In genomic region chr15:70584441-70584837, GRCh38 we compare ENCODE assay signal across 17 cellular contexts.
DNase-seq lines count a peak whose midpoint lies in the region; ATAC-seq and TF ChIP-seq lines count a peak whose summit lies in the region.
"Had no signal": no experiment of that assay in that cellular context is flagged by ENCODE, and none has a peak within 500 bp of the region (broad histone marks: within the 10 kb centered on the region; RNA-seq: fewer than 3 reads in every experiment).

No MANE protein-coding gene starts in this region.

- no peaks in the 10 kb centered on the region for H3F3A ChIP-seq in MM.1S (ENCODE audit: insufficient read depth, low read length)

- DNase-seq in CD8-positive, alpha-beta T cell = no peak
- DNase-seq in HCT116 (ENCODE audit: low read depth, low spot score) = no peak
- DNase-seq in neural crest cell (ENCODE audit: low read depth, low spot score) = no peak
- DNase-seq in SKM-1 (lab: John Stamatoyannopoulos, UW; ENCODE audit: unreplicated experiment) = no peak
- no peak for DNase-seq in Peyer's patch
- no peak for DNase-seq in BE2C
- DNase-seq in MM.1S = no peak
- DNase-seq: cortex of kidney, gastrocnemius medialis, HCEC 1CT, MG63, NCI-H187 treated with DMSO at 0.1 percent for 48 hours, SW 1271 had no signal

- BruUV-seq in HCT116 (replicated peaks; lab: Mats Ljungman, UMichigan) = no TSS peak

- H3K27ac Mint-ChIP-seq in CD8-positive, alpha-beta T cell = no peak overlapping the region
- H3K27ac Mint-ChIP-seq in brain (no peak overlapping the region), neural crest cell (ENCODE audit: unreplicated experiment) (no peak overlapping the region)
- H3K27ac Mint-ChIP-seq: activated CD8-positive, alpha-beta T cell treated with anti-CD3 and anti-CD28 coated beads for 36 hours; natural killer cell treated with Interleukin-12 subunit alpha and Interleukin-12 subunit beta and Interleukin-15 and Interleukin-18, amount 100 ng/mL, for 72 hours had no signal

- no peaks in the 10 kb centered on the region for H3K9me3 Mint-ChIP-seq in CD8-positive, alpha-beta T cell
- peaks cover 3 to 21% (median 6%) of the 10 kb centered on the region in 5 experiments for H3K9me3 Mint-ChIP-seq in brain
- H3K9me3 Mint-ChIP-seq in neural crest cell = peaks cover 3% of the 10 kb centered on the region
- H3K9me3 Mint-ChIP-seq: activated CD8-positive, alpha-beta T cell treated with anti-CD3 and anti-CD28 coated beads for 36 hours; natural killer cell treated with Interleukin-12 subunit alpha and Interleukin-12 subunit beta and Interleukin-15 and Interleukin-18, amount 100 ng/mL, for 72 hours had no signal

- no peaks in the 10 kb centered on the region for H3K79me2 ChIP-seq in HCT116 (ENCODE audit: insufficient read depth, low read length)
- no peaks in the 10 kb centered on the region for H3K79me2 ChIP-seq in MM.1S (ENCODE audit: low read length)

- ATAC-seq in CD8-positive, alpha-beta T cell = no peak
- ATAC-seq in HCT116 = peak; percentile 38
- ATAC-seq: gastrocnemius medialis had no signal

- H3K36me3 ChIP-seq in CD8-positive, alpha-beta T cell (ENCODE audit: insufficient read depth, low read length) = no peaks in the 10 kb centered on the region
- H3K36me3 ChIP-seq in HCT116 (ENCODE audit: control insufficient read depth in 1 of 2, insufficient read depth in 2 of 2, low read length in 2 of 2) (no peaks in the 10 kb centered on the region), Peyer's patch (no peaks in the 10 kb centered on the region), BE2C (no peaks in the 10 kb centered on the region), MM.1S (replicated peaks; ENCODE audit: insufficient read depth, low read length) (no peaks in the 10 kb centered on the region)
- H3K36me3 ChIP-seq: gastrocnemius medialis, MG63 had no signal

- RAD21 ChIA-PET in HCT116 (lab: Charles Lee; ENCODE audit: low non-redundant PET in 1 of 2, low total read pairs in 2 of 2, uncharacterized antibody in 2 of 2, unreplicated experiment in 2 of 2) = no interaction called here

- H3K4me1 ChIP-seq in CD8-positive, alpha-beta T cell (ENCODE audit: insufficient read depth, low read length) = peaks cover 12% of the 10 kb centered on the region
- H3K4me1 ChIP-seq in HCT116 (ENCODE audit: control insufficient read depth in 1 of 2, insufficient read depth in 2 of 2, low read length in 2 of 2) (peaks cover 11 to 31% of the 10 kb centered on the region in 2 experiments), Peyer's patch (peaks cover 0 to 11% (median 2%) of the 10 kb centered on the region in 4 donors), BE2C (no peaks in the 10 kb centered on the region), MM.1S (ENCODE audit: low read length) (no peaks in the 10 kb centered on the region)

- POLR2A ChIA-PET in CD8-positive, alpha-beta T cell (lab: Charles Lee) = no interaction called here
- POLR2A ChIA-PET in HCT116 (lab: Charles Lee) = interaction anchor here (1.2 kb wide), 1 partner anchor 8 kb away, joined by 3 read pairs; no protein-coding TSS in a partner anchor

- no peaks in the 10 kb centered on the region for H3K36me3 Mint-ChIP-seq in CD8-positive, alpha-beta T cell
- H3K36me3 Mint-ChIP-seq in brain (no peaks in the 10 kb centered on the region), neural crest cell (ENCODE audit: low read depth) (no peaks in the 10 kb centered on the region)
- H3K36me3 Mint-ChIP-seq: natural killer cell treated with Interleukin-12 subunit alpha and Interleukin-12 subunit beta and Interleukin-15 and Interleukin-18, amount 100 ng/mL, for 72 hours had no signal

- H3K9me3 ChIP-seq in CD8-positive, alpha-beta T cell (ENCODE audit: low read length) = no peaks in the 10 kb centered on the region
- H3K9me3 ChIP-seq in HCT116 (ENCODE audit: control insufficient read depth in 1 of 2, insufficient read depth in 1 of 2, low read depth in 1 of 2, low read length in 2 of 2) = no peaks in the 10 kb centered on the region
- no peaks in the 10 kb centered on the region for H3K9me3 ChIP-seq in Peyer's patch
- H3K9me3 ChIP-seq in BE2C = no peaks in the 10 kb centered on the region
- H3K9me3 ChIP-seq in MM.1S (replicated peaks; ENCODE audit: insufficient read depth, low read length) = no peaks in the 10 kb centered on the region
- H3K9me3 ChIP-seq: gastrocnemius medialis, MG63 had no signal

- H3K9ac ChIP-seq in HCT116 (ENCODE audit: low read length) (no peak overlapping the region), MM.1S (ENCODE audit: low read length) (no peak overlapping the region)

- TF ChIP-seq CTCF in CD8-positive, alpha-beta T cell (IDR thresholded peaks at IDR 0.05) = no peak
- TF ChIP-seq CTCF in HCT116 (IDR thresholded peaks at IDR 0.05 in 2 of 3, conservative IDR thresholded peaks at IDR 0.05 in 1 of 3; ENCODE audit: borderline replicate concordance in 1 of 3, insufficient read depth in 1 of 3, low read depth in 2 of 3, low read length in 2 of 3) (no peak), brain (conservative IDR thresholded peaks at IDR 0.05) (no peak), neural crest cell (conservative IDR thresholded peaks at IDR 0.05) (no peak), Peyer's patch (IDR thresholded peaks at IDR 0.05) (no peak), BE2C (IDR thresholded peaks at IDR 0.05; ENCODE audit: low read depth, low read length) (no peak), MM.1S (IDR thresholded peaks at IDR 0.05; ENCODE audit: low read length) (no peak)

- TF ChIP-seq POLR2A in HCT116 (IDR thresholded peaks at IDR 0.05; ENCODE audit: borderline replicate concordance, extremely low read depth, insufficient read depth, insufficient read length) (no peak), Peyer's patch (IDR thresholded peaks at IDR 0.05) (no peak)

- intact Hi-C loops in CD8-positive, alpha-beta T cell (cut with DNase I, micrococcal nuclease) = loop anchor here in 1 of 2 experiments (10.0 kb wide), 1 partner anchor 1110 kb away; no protein-coding TSS in a partner anchor
- intact Hi-C loops in HCT116 (cut with micrococcal nuclease) = no loop called here

- peak overlapping the region; percentile 53 for H3K4me3 Mint-ChIP-seq in CD8-positive, alpha-beta T cell
- H3K4me3 Mint-ChIP-seq in brain (peak overlapping the region in 3 of 5 experiments; percentile 19 to 74 (median 50)), neural crest cell (peak overlapping the region; percentile 81)
- H3K4me3 Mint-ChIP-seq: activated CD8-positive, alpha-beta T cell treated with anti-CD3 and anti-CD28 coated beads for 36 hours; natural killer cell treated with Interleukin-12 subunit alpha and Interleukin-12 subunit beta and Interleukin-15 and Interleukin-18, amount 100 ng/mL, for 72 hours had no signal

- H2AFZ ChIP-seq in HCT116 (ENCODE audit: low read depth, low read length, poor library complexity, severe bottlenecking) (peak overlapping the region; percentile 78), MM.1S (ENCODE audit: low read length) (no peak overlapping the region)

- H3K4me3 ChIP-seq in CD8-positive, alpha-beta T cell (ENCODE audit: low read depth, low read length) = no peak overlapping the region
- H3K4me3 ChIP-seq in HCT116 (replicated peaks in 1 of 2; ENCODE audit: low read depth in 1 of 2, low read length in 2 of 2) (peak overlapping the region in 1 of 2 experiments; percentile 49; a peak in 3 of 4 replicates), Peyer's patch (no peak overlapping the region), BE2C (ENCODE audit: low read depth, low read length) (no peak overlapping the region), MM.1S (ENCODE audit: low read length) (no peak overlapping the region)
- H3K4me3 ChIP-seq: gastrocnemius medialis, lung, MG63 had no signal

- peaks cover 12% of the 10 kb centered on the region for H3K4me1 Mint-ChIP-seq in CD8-positive, alpha-beta T cell (ENCODE audit: low read depth)
- H3K4me1 Mint-ChIP-seq in brain (no peaks in the 10 kb centered on the region), neural crest cell (peaks cover 31% of the 10 kb centered on the region)

- CTCF ChIA-PET in CD8-positive, alpha-beta T cell (lab: Charles Lee) = interaction anchor here (1.1 to 2.3 kb wide), 13 partner anchors 9 to 1121 kb away, joined by 3 to 15 read pairs (median 4); no protein-coding TSS in a partner anchor
- CTCF ChIA-PET in HCT116 (lab: Charles Lee) = interaction anchor here (1.0 kb wide), 1 partner anchor 11 kb away, joined by 3 read pairs; no protein-coding TSS in a partner anchor

- H3K9me2 ChIP-seq in HCT116 (ENCODE audit: insufficient read depth) (no peaks in the 10 kb centered on the region), MM.1S (replicated peaks; ENCODE audit: insufficient read depth, low read length) (no peaks in the 10 kb centered on the region)

- no peaks in the 10 kb centered on the region for H3K27me3 ChIP-seq in CD8-positive, alpha-beta T cell (ENCODE audit: insufficient read depth, low read length)
- H3K27me3 ChIP-seq in HCT116 (ENCODE audit: insufficient read depth, low read length) = no peaks in the 10 kb centered on the region; the same call in 1 of the 2 replicates
- no peaks in the 10 kb centered on the region for H3K27me3 ChIP-seq in Peyer's patch
- H3K27me3 ChIP-seq in BE2C = no peaks in the 10 kb centered on the region
- H3K27me3 ChIP-seq in MM.1S (replicated peaks; ENCODE audit: insufficient read depth, low read length) = no peaks in the 10 kb centered on the region
- H3K27me3 ChIP-seq: MG63 had no signal

- peaks cover 20% of the 10 kb centered on the region for H3K27me3 Mint-ChIP-seq in CD8-positive, alpha-beta T cell (ENCODE audit: low read depth)
- H3K27me3 Mint-ChIP-seq in brain = peaks cover 38% of the 10 kb centered on the region
- H3K27me3 Mint-ChIP-seq in neural crest cell (ENCODE audit: low read depth) = peaks cover 10% of the 10 kb centered on the region

- H3K4me2 ChIP-seq in HCT116 (ENCODE audit: low read length) (peak overlapping the region; percentile 75), MM.1S (ENCODE audit: low read depth, low read length) (no peak overlapping the region)

- no peak for TF ChIP-seq RAD21 in HCT116 (IDR thresholded peaks at IDR 0.05; ENCODE audit: low read depth)

- no peak overlapping the region for H3K27ac ChIP-seq in CD8-positive, alpha-beta T cell (ENCODE audit: low read depth, low read length)
- peak overlapping the region; percentile 22; the same call in 1 of the 2 replicates for H3K27ac ChIP-seq in HCT116 (ENCODE audit: low read depth, low read length)
- no peak overlapping the region for H3K27ac ChIP-seq in Peyer's patch
- H3K27ac ChIP-seq in MM.1S (ENCODE audit: low read length) = no peak overlapping the region
- H3K27ac ChIP-seq: gastrocnemius medialis had no signal

- H4K20me1 ChIP-seq in HCT116 (ENCODE audit: insufficient read depth) (no peaks in the 10 kb centered on the region), MM.1S (ENCODE audit: insufficient read depth, low read length) (no peaks in the 10 kb centered on the region)

TF ChIP-seq in HCT116, 20 proteins besides CTCF, POLR2A, EP300 and RAD21 (continues in another document):
- TF ChIP-seq SIN3A (IDR thresholded peaks at IDR 0.05; ENCODE audit: low read depth) (no peak), EZH2 (IDR thresholded peaks at IDR 0.05) (no peak), TCF7L2 (IDR thresholded peaks at IDR 0.05; ENCODE audit: borderline replicate concordance, extremely low read depth, insufficient read depth, insufficient read length) (no peak), FOSL1 (IDR thresholded peaks at IDR 0.05; ENCODE audit: low read depth) (no peak), ZFX (IDR thresholded peaks at IDR 0.05) (no peak), POLR2AphosphoS5 (IDR thresholded peaks at IDR 0.05; ENCODE audit: low read depth, low read length) (no peak), CEBPB (IDR thresholded peaks at IDR 0.05; ENCODE audit: low read depth) (no peak)
